ENCODE assay signal across 1 cellular context in the genomic region with DNA sequence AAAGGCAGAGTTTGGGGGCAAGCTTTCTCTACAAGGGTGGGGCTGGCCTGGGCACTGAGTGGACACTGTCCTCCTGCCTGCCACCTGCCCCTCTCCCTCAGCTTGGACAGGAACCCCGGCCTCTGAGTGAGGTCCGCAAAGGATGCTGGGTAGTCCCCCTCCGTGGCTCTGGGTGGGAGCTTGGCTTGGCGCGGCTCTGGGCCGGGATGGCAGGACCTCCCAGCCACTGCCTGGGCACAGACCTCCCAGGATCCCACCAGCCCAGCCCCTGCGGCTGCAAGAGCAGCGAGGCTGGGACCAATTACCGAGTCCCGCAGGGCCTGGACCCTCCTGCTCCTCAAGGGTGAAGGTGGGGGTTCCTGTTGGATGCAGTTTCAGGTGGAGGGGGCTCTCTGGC.
TF ChIP-seq lines count a peak whose summit lies in the region.

No MANE protein-coding gene starts in this region.

TF ChIP-seq in HepG2, 621 proteins besides CTCF, POLR2A, EP300 and RAD21:
- TF ChIP-seq ZNF3 (CRISPR knock-in tag; IDR thresholded peaks at IDR 0.05) (no peak), SMC3 (IDR thresholded peaks at IDR 0.05; ENCODE audit: low read length) (no peak), ZNF773 (CRISPR knock-in tag; IDR thresholded peaks at IDR 0.05; ENCODE audit: borderline replicate concordance) (0 out of 2 replicates have a peak, but pooled peaks have one; percentile 3), ZNF326 (CRISPR knock-in tag; IDR thresholded peaks at IDR 0.05; ENCODE audit: borderline replicate concordance) (no peak), CENPT (CRISPR knock-in tag; IDR thresholded peaks at IDR 0.05; ENCODE audit: low read depth) (peak; percentile 23), ZFP90 (CRISPR knock-in tag; IDR thresholded peaks at IDR 0.05; ENCODE audit: borderline replicate concordance) (0 out of 2 replicates have a peak, but pooled peaks have one; percentile 28), ZNF777 (CRISPR knock-in tag; IDR thresholded peaks at IDR 0.05) (0 out of 2 replicates have a peak, but pooled peaks have one; percentile 29), ZNF337 (CRISPR knock-in tag; IDR thresholded peaks at IDR 0.05; ENCODE audit: borderline replicate concordance, low read depth) (no peak), ZNF432 (CRISPR knock-in tag; IDR thresholded peaks at IDR 0.05; ENCODE audit: borderline replicate concordance) (no peak), ZMYM4 (CRISPR knock-in tag; IDR thresholded peaks at IDR 0.05) (no peak), DPF2 (CRISPR knock-in tag; IDR thresholded peaks at IDR 0.05; ENCODE audit: borderline replicate concordance, low read depth) (no peak), SRSF1 (optimal IDR thresholded peaks at IDR 0.05; ENCODE audit: low read depth, low read length) (peak; percentile 4), NRL (CRISPR knock-in tag; IDR thresholded peaks at IDR 0.05; ENCODE audit: borderline replicate concordance) (no peak), ZNF83 (CRISPR knock-in tag; IDR thresholded peaks at IDR 0.05; ENCODE audit: borderline replicate concordance) (no peak), FOXJ3 (CRISPR knock-in tag; IDR thresholded peaks at IDR 0.05; ENCODE audit: borderline replicate concordance) (no peak), ZNF367 (CRISPR knock-in tag; IDR thresholded peaks at IDR 0.05; ENCODE audit: borderline replicate concordance) (no peak), ZNF143 (CRISPR knock-in tag; IDR thresholded peaks at IDR 0.05) (peak; percentile 65; the same call in 1 of the 2 replicates), HOXD1 (CRISPR knock-in tag; IDR thresholded peaks at IDR 0.05) (0 out of 2 replicates have a peak, but pooled peaks have one; percentile 6), ZNF510 (CRISPR knock-in tag; IDR thresholded peaks at IDR 0.05; ENCODE audit: low read depth) (no peak), ZNF296 (CRISPR knock-in tag; conservative IDR thresholded peaks at IDR 0.05) (peak; percentile 64; the same call in 1 of the 2 replicates), ZC3H13 (CRISPR knock-in tag; IDR thresholded peaks at IDR 0.05) (no peak), SMAD3 (CRISPR knock-in tag; IDR thresholded peaks at IDR 0.05) (no peak), CBX5 (CRISPR knock-in tag; IDR thresholded peaks at IDR 0.05; ENCODE audit: borderline replicate concordance) (no peak), ZNF605 (CRISPR knock-in tag; IDR thresholded peaks at IDR 0.05) (0 out of 2 replicates have a peak, but pooled peaks have one; percentile 2), PHF21A (CRISPR knock-in tag; IDR thresholded peaks at IDR 0.05) (peak; percentile 2; the same call in 1 of the 2 replicates), ZNF546 (CRISPR knock-in tag; conservative IDR thresholded peaks at IDR 0.05) (no peak)
- TF ChIP-seq, protein P1, sequence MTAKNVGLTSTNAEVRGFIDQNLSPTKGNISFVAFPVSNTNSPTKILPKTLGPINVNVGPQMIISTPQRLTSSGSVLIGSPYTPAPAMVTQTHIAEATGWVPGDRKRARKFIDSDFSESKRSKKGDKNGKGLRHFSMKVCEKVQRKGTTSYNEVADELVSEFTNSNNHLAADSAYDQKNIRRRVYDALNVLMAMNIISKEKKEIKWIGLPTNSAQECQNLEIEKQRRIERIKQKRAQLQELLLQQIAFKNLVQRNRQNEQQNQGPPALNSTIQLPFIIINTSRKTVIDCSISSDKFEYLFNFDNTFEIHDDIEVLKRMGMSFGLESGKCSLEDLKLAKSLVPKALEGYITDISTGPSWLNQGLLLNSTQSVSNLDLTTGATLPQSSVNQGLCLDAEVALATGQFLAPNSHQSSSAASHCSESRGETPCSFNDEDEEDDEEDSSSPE (CRISPR knock-in tag; IDR thresholded peaks at IDR 0.05), result no peak
- TF ChIP-seq, protein P2, sequence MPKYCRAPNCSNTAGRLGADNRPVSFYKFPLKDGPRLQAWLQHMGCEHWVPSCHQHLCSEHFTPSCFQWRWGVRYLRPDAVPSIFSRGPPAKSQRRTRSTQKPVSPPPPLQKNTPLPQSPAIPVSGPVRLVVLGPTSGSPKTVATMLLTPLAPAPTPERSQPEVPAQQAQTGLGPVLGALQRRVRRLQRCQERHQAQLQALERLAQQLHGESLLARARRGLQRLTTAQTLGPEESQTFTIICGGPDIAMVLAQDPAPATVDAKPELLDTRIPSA (CRISPR knock-in tag; IDR thresholded peaks at IDR 0.05; ENCODE audit: borderline replicate concordance), result 0 out of 2 replicates have a peak, but pooled peaks have one; percentile 3
